Comparison of ENCODE assay signal across 10 cellular contexts in the genomic region with DNA sequence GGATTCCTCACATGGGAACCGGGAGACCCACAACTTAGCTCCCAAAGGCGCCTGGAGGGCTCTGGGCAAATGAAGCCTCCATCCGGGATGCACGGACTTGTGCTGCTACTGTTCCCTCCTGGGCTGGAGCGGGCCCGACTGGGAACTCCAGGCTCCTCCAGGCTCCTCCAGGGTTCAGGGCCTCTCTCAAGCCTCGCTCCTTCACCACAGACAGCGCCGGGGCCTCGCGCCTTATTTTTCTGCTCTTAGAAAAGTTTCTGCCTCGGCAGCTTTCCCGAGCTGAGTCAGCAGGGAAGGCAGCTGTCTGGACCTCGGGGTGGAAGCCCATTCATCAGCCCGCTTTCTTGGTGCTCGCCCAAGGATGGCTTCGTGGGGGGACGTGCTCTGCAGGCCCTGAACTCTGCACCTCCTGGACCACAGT. TPM values are rescaled to one million over a fixed set of nuclear protein-coding genes. Genes with fewer than 3 reads are reported as not detected.
DNase-seq lines count a peak whose midpoint lies in the region; ATAC-seq and TF ChIP-seq lines count a peak whose summit lies in the region.
"Had no signal": no experiment of that assay in that cellular context is flagged by ENCODE, and none has a peak within 500 bp of the region (broad histone marks: within the 10 kb centered on the region; RNA-seq: fewer than 3 reads in every experiment).

No MANE protein-coding gene starts in this region.

- H3K9me3 Mint-ChIP-seq in stimulated activated memory B cell treated with anti-CD40 and anti-IgM and Interleukin-4, amounts not matched to agents 10 μg/mL and 1 μg/mL and 100 μg/mL, for 72 hours = no peaks in the 10 kb centered on the region
- no peaks in the 10 kb centered on the region for H3K9me3 Mint-ChIP-seq in CD8-positive, alpha-beta memory T cell

- TF ChIP-seq CTCF in astrocyte of the cerebellum (IDR thresholded peaks at IDR 0.05; ENCODE audit: low read depth, low read length, missing control alignments) = no peak
- no peak for TF ChIP-seq CTCF in mammary epithelial cell (conservative IDR thresholded peaks at IDR 0.05 in 1 of 2, IDR thresholded peaks at IDR 0.05 in 1 of 2; ENCODE audit: extremely low read depth in 1 of 2, insufficient read depth in 1 of 2, low read depth in 1 of 2, low read length in 2 of 2)

- peaks cover 2% of the 10 kb centered on the region for H3K9me3 ChIP-seq in iPS-18c (ENCODE audit: control insufficient read depth, insufficient read depth, low read length)
- no peaks in the 10 kb centered on the region for H3K9me3 ChIP-seq in CD8-positive, alpha-beta memory T cell (ENCODE audit: low read length)
- peaks cover 16% of the 10 kb centered on the region for H3K9me3 ChIP-seq in mammary epithelial cell (replicated peaks; ENCODE audit: insufficient read depth, low read length)

- in situ Hi-C loops in astrocyte of the cerebellum (cut with HindIII; ENCODE audit: low sequenced_read_pairs) = no loop called here
- in situ Hi-C loops in mammary epithelial cell (cut with MboI; ENCODE audit: low sequenced_read_pairs in 2 of 2) = no loop called here

- H3K27me3 Mint-ChIP-seq in stimulated activated memory B cell treated with anti-CD40 and anti-IgM and Interleukin-4, amounts not matched to agents 10 μg/mL and 1 μg/mL and 100 μg/mL, for 72 hours = peaks cover 57% of the 10 kb centered on the region
- H3K27me3 Mint-ChIP-seq in CD8-positive, alpha-beta memory T cell = peaks cover 6 to 27% of the 10 kb centered on the region in 2 donors

- no TSS peak for BruUV-seq in mammary epithelial cell (replicated peaks; lab: Mats Ljungman, UMichigan)

- POLR2A ChIA-PET in CD8-positive, alpha-beta memory T cell (lab: Charles Lee) = no interaction called here

- no peak overlapping the region for H3K9ac ChIP-seq in mammary epithelial cell (ENCODE audit: insufficient read depth, low read length)

- H3K4me2 ChIP-seq in mammary epithelial cell (ENCODE audit: insufficient read depth, low read depth, low read length) = no peak overlapping the region

- H3K36me3 Mint-ChIP-seq in stimulated activated memory B cell treated with anti-CD40 and anti-IgM and Interleukin-4, amounts not matched to agents 10 μg/mL and 1 μg/mL and 100 μg/mL, for 72 hours = no peaks in the 10 kb centered on the region
- no peaks in the 10 kb centered on the region for H3K36me3 Mint-ChIP-seq in CD8-positive, alpha-beta memory T cell

- WGBS in mammary epithelial cell (ENCODE audit: low coverage, missing lambda C conversion rate) = 35% methylated on average over 15 of the region's 18 CpGs

- intact Hi-C loops in sciatic nerve (cut with DNase I) = loop anchor here (2.0 kb wide), 1 partner anchor 43 kb away; no protein-coding TSS in a partner anchor
- intact Hi-C loops in mammary epithelial cell (cut with micrococcal nuclease) = no loop called here

- H3K27ac ChIP-seq in CD8-positive, alpha-beta memory T cell (ENCODE audit: low read depth, low read length) = no peak overlapping the region
- H3K27ac ChIP-seq in mammary epithelial cell (ENCODE audit: insufficient read depth, low read depth, low read length) = no peak overlapping the region

- peak overlapping the region; percentile 27 for H3K4me3 ChIP-seq in astrocyte of the cerebellum (ENCODE audit: low read depth, low read length)
- peak overlapping the region; percentile 49; the same call in 1 of the 2 replicates for H3K4me3 ChIP-seq in iPS-18c (ENCODE audit: insufficient read depth, low read depth, low read length)
- no peak overlapping the region for H3K4me3 ChIP-seq in CD8-positive, alpha-beta memory T cell (ENCODE audit: low read length)
- H3K4me3 ChIP-seq in mammary epithelial cell (replicated peaks in 1 of 3; ENCODE audit: insufficient read depth in 1 of 3, low read depth in 2 of 3, low read length in 3 of 3) = no peak overlapping the region

- CTCF ChIA-PET in CD8-positive, alpha-beta memory T cell (lab: Charles Lee) = no interaction called here
- CTCF ChIA-PET in mammary epithelial cell (lab: Charles Lee; ENCODE audit: low non-redundant PET) = no interaction called here

- H3K4me3 Mint-ChIP-seq in stimulated activated memory B cell treated with anti-CD40 and anti-IgM and Interleukin-4, amounts not matched to agents 10 μg/mL and 1 μg/mL and 100 μg/mL, for 72 hours = no peak overlapping the region
- H3K4me3 Mint-ChIP-seq in CD8-positive, alpha-beta memory T cell = no peak overlapping the region

- peaks cover 9% of the 10 kb centered on the region for H3K4me1 Mint-ChIP-seq in stimulated activated memory B cell treated with anti-CD40 and anti-IgM and Interleukin-4, amounts not matched to agents 10 μg/mL and 1 μg/mL and 100 μg/mL, for 72 hours
- H3K4me1 Mint-ChIP-seq in CD8-positive, alpha-beta memory T cell = peaks cover 4 to 9% (median 5%) of the 10 kb centered on the region in 3 donors

- ATAC-seq in sciatic nerve = peak; percentile 81
- ATAC-seq in stimulated activated memory B cell treated with anti-CD40 and anti-IgM and Interleukin-4, amounts not matched to agents 10 μg/mL and 1 μg/mL and 100 μg/mL, for 72 hours = no peak
- ATAC-seq in HG03520 (IDR thresholded peaks at IDR 0.05; ENCODE audit: unreplicated experiment) = no peak

- H3K36me3 ChIP-seq in CD8-positive, alpha-beta memory T cell (ENCODE audit: insufficient read depth, low read length) = no peaks in the 10 kb centered on the region
- H3K36me3 ChIP-seq in mammary epithelial cell (ENCODE audit: insufficient read depth, low read length) = no peaks in the 10 kb centered on the region

- no peaks in the 10 kb centered on the region for H3K4me1 ChIP-seq in CD8-positive, alpha-beta memory T cell (ENCODE audit: insufficient read depth, low read length)
- no peaks in the 10 kb centered on the region for H3K4me1 ChIP-seq in mammary epithelial cell (ENCODE audit: insufficient read depth, low read length)

- H3K79me2 ChIP-seq in mammary epithelial cell (ENCODE audit: insufficient read depth, low read length) = no peaks in the 10 kb centered on the region

- peaks cover 5% of the 10 kb centered on the region for H3K27me3 ChIP-seq in CD8-positive, alpha-beta memory T cell (ENCODE audit: insufficient read depth, low read length, poor library complexity, severe bottlenecking)
- H3K27me3 ChIP-seq in mammary epithelial cell (ENCODE audit: insufficient read depth, low read length) = no peaks in the 10 kb centered on the region

- dilution Hi-C loops in mammary epithelial cell (cut with HindIII; ENCODE audit: low sequenced_read_pairs) = no loop called here

- no peak overlapping the region for H3K27ac Mint-ChIP-seq in stimulated activated memory B cell treated with anti-CD40 and anti-IgM and Interleukin-4, amounts not matched to agents 10 μg/mL and 1 μg/mL and 100 μg/mL, for 72 hours
- no peak overlapping the region for H3K27ac Mint-ChIP-seq in CD8-positive, alpha-beta memory T cell

- no peak overlapping the region for H2AFZ ChIP-seq in mammary epithelial cell (ENCODE audit: low read depth, low read length)

- H4K20me1 ChIP-seq in mammary epithelial cell (ENCODE audit: insufficient read depth, low read length) = no peaks in the 10 kb centered on the region

- DNase-seq in Daoy (ENCODE audit: low read depth) = peak; percentile 26
- DNase-seq in astrocyte of the cerebellum (ENCODE audit: low read depth) = peak; percentile 20
- peak; percentile 76 for DNase-seq in sciatic nerve (ENCODE audit: low spot score)
- no peak for DNase-seq in CD8-positive, alpha-beta memory T cell
- DNase-seq in mammary epithelial cell = no peak
- DNase-seq: central memory CD4-positive, alpha-beta T cell had no signal

RNA-seq across cellular contexts. Expression of gene TEX51, which starts 13.0 kb away (rescaled TPM):
- not detected in 2 replicates for total RNA-seq in Daoy (2014; rRNA removed; shearing (Covaris generic))
- total RNA-seq in sciatic nerve (not detected), mammary epithelial cell (not detected)
- total RNA-seq in CD8-positive, alpha-beta memory T cell = not detected
- polyA plus RNA-seq in CD8-positive, alpha-beta memory T cell = not detected
- not detected for polyA plus RNA-seq in mammary epithelial cell
- not detected for polyA minus RNA-seq in mammary epithelial cell
- total RNA-seq: liver had no signal
- polyA plus RNA-seq: liver had no signal

Comparison
In these comparisons a context has a peak if more than half of its experiments do, and no peak if none do; other contexts are left out.
1. DNase-seq: peak in Daoy (single experiment), astrocyte of the cerebellum (single experiment) and sciatic nerve (single experiment); none in CD8-positive, alpha-beta memory T cell (0 of 5) and mammary epithelial cell (single experiment).
2. H3K4me3 ChIP-seq: peak in astrocyte of the cerebellum (single experiment) and iPS-18c (single experiment); none in CD8-positive, alpha-beta memory T cell (single experiment) and mammary epithelial cell (0 of 3).